In genomic region chr4:146183209-146183608, GRCh38 we compare ENCODE assay signal across 17 cellular contexts. TPM values are rescaled to one million over a fixed set of nuclear protein-coding genes. Genes with fewer than 3 reads are reported as not detected.
DNase-seq lines count a peak whose midpoint lies in the region; ATAC-seq, FAIRE-seq and TF ChIP-seq lines count a peak whose summit lies in the region.
"Had no signal": no experiment of that assay in that cellular context is flagged by ENCODE, and none has a peak within 500 bp of the region (broad histone marks: within the 10 kb centered on the region; RNA-seq: fewer than 3 reads in every experiment).

No MANE protein-coding gene starts in this region.

- peaks cover 28% of the 10 kb centered on the region for H3K4me1 Mint-ChIP-seq in WTC11
- peaks cover 39% of the 10 kb centered on the region for H3K4me1 Mint-ChIP-seq in stimulated activated effector memory CD8-positive, alpha-beta T cell treated with anti-CD3 and anti-CD28 coated beads, Interleukin-12 subunit alpha, Interleukin-12 subunit beta, amount 100 ng/mL, for 72 hours
- H3K4me1 Mint-ChIP-seq in activated CD8-positive, alpha-beta T cell treated with anti-CD3 and anti-CD28 coated beads, Interleukin-2, amount 10 ng/mL, durations not matched to agents 7 days and 5 days (ENCODE audit: low read depth), result peaks cover 16% of the 10 kb centered on the region

- peaks cover 5% of the 10 kb centered on the region for H3K36me3 ChIP-seq in smooth muscle cell (ENCODE audit: low read depth)

- POLR2A ChIA-PET in WTC11 (lab: Charles Lee), result no interaction called here
- POLR2A ChIA-PET in activated CD8-positive, alpha-beta T cell treated with anti-CD3 and anti-CD28 coated beads, Interleukin-2, amount 10 ng/mL, durations not matched to agents 7 days and 5 days (lab: Charles Lee), result no interaction called here

- H3K4me1 ChIP-seq in smooth muscle cell (ENCODE audit: low read depth), result no peaks in the 10 kb centered on the region
- H3K4me1 ChIP-seq: A549, BE2C had no signal

- no peak overlapping the region for H3K4me2 ChIP-seq in smooth muscle cell
- H3K4me2 ChIP-seq: A549, GM23338 had no signal

- peaks cover 45% of the 10 kb centered on the region for H3K79me2 ChIP-seq in smooth muscle cell (ENCODE audit: low read depth)

- no peaks in the 10 kb centered on the region for H3K9me3 ChIP-seq in smooth muscle cell (replicated peaks; ENCODE audit: low read depth)
- H3K9me3 ChIP-seq: A549, BE2C had no signal

- no peak overlapping the region for H3K27ac ChIP-seq in smooth muscle cell (ENCODE audit: low read depth)
- H3K27ac ChIP-seq: A549, C4-2B had no signal

- peak overlapping the region; percentile 15; the same call in 1 of the 2 replicates for H3K27ac Mint-ChIP-seq in WTC11
- H3K27ac Mint-ChIP-seq in stimulated activated effector memory CD8-positive, alpha-beta T cell treated with anti-CD3 and anti-CD28 coated beads, Interleukin-12 subunit alpha, Interleukin-12 subunit beta, amount 100 ng/mL, for 72 hours, result peak overlapping the region; percentile 13
- no peak overlapping the region for H3K27ac Mint-ChIP-seq in activated CD8-positive, alpha-beta T cell treated with anti-CD3 and anti-CD28 coated beads, Interleukin-2, amount 10 ng/mL, durations not matched to agents 7 days and 5 days
- H3K27ac Mint-ChIP-seq: GM23338 had no signal

- H3K9ac ChIP-seq in smooth muscle cell (ENCODE audit: low read depth), result no peak overlapping the region

- CTCF ChIA-PET in WTC11 (lab: Charles Lee), result interaction anchor here (1.1 kb wide), 1 partner anchor 88 kb away, joined by 3 read pairs; no protein-coding TSS in a partner anchor
- CTCF ChIA-PET in activated CD8-positive, alpha-beta T cell treated with anti-CD3 and anti-CD28 coated beads, Interleukin-2, amount 10 ng/mL, durations not matched to agents 7 days and 5 days (lab: Charles Lee), result interaction anchor here (0.7 kb wide), 1 partner anchor 32 kb away, joined by 3 read pairs; no protein-coding TSS in a partner anchor

- no peak for ATAC-seq in WTC11
- no peak for ATAC-seq in stimulated activated effector memory CD8-positive, alpha-beta T cell treated with anti-CD3 and anti-CD28 coated beads, Interleukin-12 subunit alpha, Interleukin-12 subunit beta, amount 100 ng/mL, for 72 hours
- ATAC-seq in activated CD8-positive, alpha-beta T cell treated with anti-CD3 and anti-CD28 coated beads, Interleukin-2, amount 10 ng/mL, durations not matched to agents 7 days and 5 days, result no peak
- ATAC-seq: A549, GM23338 had no signal

- 92% methylated on average over 2 of the region's 2 CpGs for WGBS in smooth muscle cell (ENCODE audit: low lambda C conversion rate)

- no peak for TF ChIP-seq POLR2A in GM12892 (IDR thresholded peaks at IDR 0.05; ENCODE audit: low read depth, low read length)

- peaks cover 16% of the 10 kb centered on the region for H3K36me3 Mint-ChIP-seq in WTC11
- H3K36me3 Mint-ChIP-seq in stimulated activated effector memory CD8-positive, alpha-beta T cell treated with anti-CD3 and anti-CD28 coated beads, Interleukin-12 subunit alpha, Interleukin-12 subunit beta, amount 100 ng/mL, for 72 hours, result peaks cover 87% of the 10 kb centered on the region
- peaks cover 31% of the 10 kb centered on the region for H3K36me3 Mint-ChIP-seq in activated CD8-positive, alpha-beta T cell treated with anti-CD3 and anti-CD28 coated beads, Interleukin-2, amount 10 ng/mL, durations not matched to agents 7 days and 5 days (ENCODE audit: low read depth)

- no peak for TF ChIP-seq CTCF in WTC11 (IDR thresholded peaks at IDR 0.05)
- TF ChIP-seq CTCF in smooth muscle cell (IDR thresholded peaks at IDR 0.05; ENCODE audit: borderline replicate concordance, insufficient read depth, poor library complexity, severe bottlenecking), result no peak

- H3F3A ChIP-seq in smooth muscle cell (ENCODE audit: low read depth), result no peaks in the 10 kb centered on the region

- peaks cover 59% of the 10 kb centered on the region for H4K20me1 ChIP-seq in smooth muscle cell (ENCODE audit: low read depth)

- H3K4me3 ChIP-seq in smooth muscle cell, result no peak overlapping the region
- H3K4me3 ChIP-seq: A549, GM23338 had no signal

- peak; percentile 54 for FAIRE-seq in GM12892 (lab: Jason Lieb, UNC)
- FAIRE-seq: A549, GM18507 had no signal

- no peaks in the 10 kb centered on the region for H3K9me3 Mint-ChIP-seq in WTC11
- no peaks in the 10 kb centered on the region for H3K9me3 Mint-ChIP-seq in stimulated activated effector memory CD8-positive, alpha-beta T cell treated with anti-CD3 and anti-CD28 coated beads, Interleukin-12 subunit alpha, Interleukin-12 subunit beta, amount 100 ng/mL, for 72 hours
- H3K9me3 Mint-ChIP-seq in activated CD8-positive, alpha-beta T cell treated with anti-CD3 and anti-CD28 coated beads, Interleukin-2, amount 10 ng/mL, durations not matched to agents 7 days and 5 days (ENCODE audit: insufficient read depth), result no peaks in the 10 kb centered on the region
- H3K9me3 Mint-ChIP-seq: GM23338 had no signal

- no peak for DNase-seq in GM12892 (ENCODE audit: insufficient read length)
- peak; percentile 14 for DNase-seq in LHCN-M2 (ENCODE audit: low read depth)
- DNase-seq in WTC11 (ENCODE audit: low spot score), result no peak
- no peak for DNase-seq in stimulated activated effector memory CD8-positive, alpha-beta T cell treated with anti-CD3 and anti-CD28 coated beads, Interleukin-12 subunit alpha, Interleukin-12 subunit beta, amount 100 ng/mL, for 72 hours (ENCODE audit: low spot score in 2 of 2)
- no peak for DNase-seq in activated CD8-positive, alpha-beta T cell treated with anti-CD3 and anti-CD28 coated beads, Interleukin-2, amount 10 ng/mL, durations not matched to agents 7 days and 5 days
- no peak for DNase-seq in smooth muscle cell (lab: John Stamatoyannopoulos, UW; ENCODE audit: unreplicated experiment)
- DNase-seq: BE2C; CD4-positive, alpha-beta memory T cell; GF-D8; H7; IMR-90 had no signal

- no peak overlapping the region for H2AFZ ChIP-seq in smooth muscle cell (ENCODE audit: low read depth)
- H2AFZ ChIP-seq: GM23338 had no signal

- no peaks in the 10 kb centered on the region for H3K27me3 Mint-ChIP-seq in WTC11 (ENCODE audit: low read depth)
- H3K27me3 Mint-ChIP-seq in activated CD8-positive, alpha-beta T cell treated with anti-CD3 and anti-CD28 coated beads, Interleukin-2, amount 10 ng/mL, durations not matched to agents 7 days and 5 days (ENCODE audit: low read depth), result no peaks in the 10 kb centered on the region
- H3K27me3 Mint-ChIP-seq: CD4-positive, alpha-beta memory T cell had no signal

- no peak overlapping the region for H3K4me3 Mint-ChIP-seq in WTC11
- H3K4me3 Mint-ChIP-seq in stimulated activated effector memory CD8-positive, alpha-beta T cell treated with anti-CD3 and anti-CD28 coated beads, Interleukin-12 subunit alpha, Interleukin-12 subunit beta, amount 100 ng/mL, for 72 hours, result no peak overlapping the region
- H3K4me3 Mint-ChIP-seq in activated CD8-positive, alpha-beta T cell treated with anti-CD3 and anti-CD28 coated beads, Interleukin-2, amount 10 ng/mL, durations not matched to agents 7 days and 5 days, result no peak overlapping the region
- H3K4me3 Mint-ChIP-seq: CD4-positive, alpha-beta memory T cell; GM23338 had no signal

- H3K27me3 ChIP-seq in smooth muscle cell (ENCODE audit: low read depth), result no peaks in the 10 kb centered on the region
- H3K27me3 ChIP-seq: BE2C had no signal

TF ChIP-seq in WTC11, 78 proteins besides CTCF, POLR2A, EP300 and RAD21 (continues in another document):
- TF ChIP-seq PRDM15 (CRISPR knock-in tag; IDR thresholded peaks at IDR 0.05), result no peak

RNA-seq across cellular contexts. Expression of gene LSM6, which starts 7.7 kb away (rescaled TPM):
- 111 TPM for polyA plus RNA-seq in GM12892 (2012; ENCODE audit: missing spikeins)
- 26.3 and 44.6 TPM in 2 replicates for total RNA-seq in LHCN-M2 (2014; rRNA removed)
- 28.4 TPM for polyA plus RNA-seq in LHCN-M2 (2012)
- 58.2 to 70.3 TPM (median 65.2 TPM) in 3 replicates for total RNA-seq in WTC11 (2021)
- 10 to 100 TPM; 52.2 to 64.3 TPM for total RNA-seq in activated CD8-positive, alpha-beta T cell treated with anti-CD3 and anti-CD28 coated beads, Interleukin-2, amount 10 ng/mL, durations not matched to agents 7 days and 5 days
- total RNA-seq in smooth muscle cell, result 58.5 and 82.6 TPM in 2 replicates
- polyA plus RNA-seq in smooth muscle cell, result 36.9 and 37.4 TPM in 2 replicates

RNA-seq across cellular contexts. Expression of gene REELD1, which starts 31.1 kb away (rescaled TPM):
- 0.36 TPM for polyA plus RNA-seq in GM12892 (2012; ENCODE audit: missing spikeins)
- total RNA-seq in LHCN-M2 (2014; rRNA removed) (not detected in 2 replicates), WTC11 (2021) (not detected in 3 replicates), smooth muscle cell (0.31 TPM in 1 of 2 replicates, not detected in the other)
- not detected for polyA plus RNA-seq in LHCN-M2 (2012)
- total RNA-seq in activated CD8-positive, alpha-beta T cell treated with anti-CD3 and anti-CD28 coated beads, Interleukin-2, amount 10 ng/mL, durations not matched to agents 7 days and 5 days, result not detected
- polyA plus RNA-seq in smooth muscle cell, result not detected in 2 replicates
- total RNA-seq: GM23338, HT-29, IMR-90 had no signal
- polyA plus RNA-seq: AG04450, IMR-90 had no signal
